ENCODE assay signal across 1 cellular context in the genomic region with DNA sequence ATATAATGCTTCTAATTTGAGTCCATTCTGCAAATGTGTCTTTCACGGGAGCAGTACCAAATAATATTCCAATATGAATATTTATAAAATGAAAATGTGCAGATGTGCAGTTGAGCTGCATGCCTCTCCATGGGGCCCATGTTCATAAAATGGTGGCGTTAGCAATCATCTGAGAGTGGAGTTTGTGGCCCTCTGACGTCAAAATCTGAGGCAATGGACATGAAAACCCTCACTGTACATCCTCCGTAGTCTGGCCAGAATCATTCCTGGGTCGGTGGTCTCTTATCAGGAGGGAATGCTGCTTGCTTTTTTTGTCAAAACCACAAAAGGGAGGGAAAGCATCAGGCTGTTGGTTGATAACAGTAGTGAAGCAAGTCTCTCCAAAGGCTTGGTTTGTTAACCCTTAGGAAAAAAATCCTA. TPM values are rescaled to one million over a fixed set of nuclear protein-coding genes. Genes with fewer than 3 reads are reported as not detected.
"Had no signal": no experiment of that assay in that cellular context is flagged by ENCODE, and none has a peak within 500 bp of the region (broad histone marks: within the 10 kb centered on the region; RNA-seq: fewer than 3 reads in every experiment).

No MANE protein-coding gene starts in this region.

RNA-seq across cellular contexts. Expression of a gene that starts 5.2 kb away (rescaled TPM):
- polyA plus RNA-seq: small intestine had no signal
